Comparison of ENCODE assay signal across 9 cellular contexts in genomic region chr12:80837342-80837978, GRCh38.
A peak's percentile ranks its signal among the peaks of the same experiment; 100 is the strongest.
DNase-seq lines count a peak whose midpoint lies in the region; ATAC-seq and TF ChIP-seq lines count a peak whose summit lies in the region.
"Had no signal": no experiment of that assay in that cellular context is flagged by ENCODE, and none has a peak within 500 bp of the region (broad histone marks: within the 10 kb centered on the region; RNA-seq: fewer than 3 reads in every experiment).

No MANE protein-coding gene starts in this region.

- no peaks in the 10 kb centered on the region for H3K36me3 ChIP-seq in lung (ENCODE audit: control insufficient read depth in 2 of 2, insufficient read depth in 2 of 2, low read length in 2 of 2)

- no peaks in the 10 kb centered on the region for H3K4me1 ChIP-seq in lung (ENCODE audit: control insufficient read depth in 2 of 2, insufficient read depth in 2 of 2, low read length in 2 of 2)

- DNase-seq in NCI-H1417 (lab: John Stamatoyannopoulos, UW) (peak; percentile 23 to 74 (median 53)), NCI-H1417 treated with DMSO at 0.1 percent for 48 hours (lab: John Stamatoyannopoulos, UW) (no peak), NCI-H2227 (lab: John Stamatoyannopoulos, UW; ENCODE audit: unreplicated experiment) (peak; percentile 67), cerebellum (ENCODE audit: low spot score) (peak; percentile 63), lung (ENCODE audit: low spot score) (no peak), activated gamma-delta T cell treated with Interleukin-2 at 50 U/mL for 16 hours (no peak)
- no peak for DNase-seq in stimulated activated CD8-positive, alpha-beta memory T cell treated with anti-CD3 and anti-CD28 coated beads, Interleukin-4, amount 100 ng/mL, for 48 hours
- DNase-seq: activated naive CD8-positive, alpha-beta T cell treated with anti-CD3 and anti-CD28 coated beads, Interleukin-2, amount 10 ng/mL, durations not matched to agents 7 days and 5 days had no signal

- H3K27me3 ChIP-seq in lung (ENCODE audit: control insufficient read depth, insufficient read depth), result no peaks in the 10 kb centered on the region

- H3K27ac ChIP-seq in lung (ENCODE audit: low read depth in 1 of 2, low read length in 1 of 2), result no peak overlapping the region

- 33 to 45% methylated on average over 5 of the region's 5 CpGs for WGBS in lung, 2 donors

- peak; percentile 33 for ATAC-seq in HG03060 (IDR thresholded peaks at IDR 0.05; ENCODE audit: low read depth, unreplicated experiment)
- ATAC-seq in lung (ENCODE audit: insufficient read depth, low FRiP score), result peak; percentile 76

- no peaks in the 10 kb centered on the region for H3K9me3 ChIP-seq in lung (ENCODE audit: control insufficient read depth in 2 of 2, insufficient read depth in 1 of 2, low read length in 1 of 2)

- no peak overlapping the region for H3K4me3 ChIP-seq in lung

- TF ChIP-seq CTCF in lung (IDR thresholded peaks at IDR 0.05; ENCODE audit: control extremely low read depth, extremely low read depth), result no peak

Comparison
In these comparisons a context has a peak if more than half of its experiments do, and no peak if none do; other contexts are left out.
1. DNase-seq: peak in NCI-H1417 (3 of 3), NCI-H2227 (single experiment) and cerebellum (single experiment); none in NCI-H1417 treated with DMSO at 0.1 percent for 48 hours (single experiment), lung (single experiment), stimulated activated CD8-positive, alpha-beta memory T cell treated with anti-CD3 and anti-CD28 coated beads, Interleukin-4, amount 100 ng/mL, for 48 hours (single experiment) and activated gamma-delta T cell treated with Interleukin-2 at 50 U/mL for 16 hours (single experiment).